In genomic region chr5:3393122-3393963, GRCh38 we compare ENCODE assay signal across 24 cellular contexts.
"Had no signal": no experiment of that assay in that cellular context is flagged by ENCODE, and none has a peak within 500 bp of the region (broad histone marks: within the 10 kb centered on the region; RNA-seq: fewer than 3 reads in every experiment).

No MANE protein-coding gene starts in this region.

- H3K4me3 ChIP-seq: gastroesophageal sphincter, heart right ventricle, left ventricle myocardium inferior, lower lobe of right lung, psoas muscle, skin epidermis, spleen, testis, tibial artery had no signal

- H3K27ac Mint-ChIP-seq: dendritic cell treated with granulocyte-macrophage colony-stimulating factor and Interleukin-4, amounts not matched to agents 40 ng/mL and 50 ng/mL, for 4 days; endodermal cell; memory B cell; natural killer cell; stimulated activated memory B cell treated with anti-CD40 and anti-IgM and Interleukin-4, amounts not matched to agents 10 μg/mL and 1 μg/mL and 100 μg/mL, for 72 hours; type B pancreatic cell had no signal

- H3K4me3 Mint-ChIP-seq: dendritic cell treated with granulocyte-macrophage colony-stimulating factor and Interleukin-4, amounts not matched to agents 40 ng/mL and 50 ng/mL, for 4 days; endodermal cell; memory B cell; natural killer cell; stimulated activated memory B cell treated with anti-CD40 and anti-IgM and Interleukin-4, amounts not matched to agents 10 μg/mL and 1 μg/mL and 100 μg/mL, for 72 hours; type B pancreatic cell had no signal

- H3K27ac ChIP-seq: epithelial cell of prostate, foreskin keratinocyte, gastroesophageal sphincter, heart right ventricle, left ventricle myocardium inferior, lower lobe of right lung, skin epidermis, spleen, testis, tibial artery had no signal

- H3K4me1 ChIP-seq: foreskin keratinocyte, gastroesophageal sphincter, lower lobe of right lung, spleen, testis had no signal

- H3K9me3 Mint-ChIP-seq: dendritic cell treated with granulocyte-macrophage colony-stimulating factor and Interleukin-4, amounts not matched to agents 40 ng/mL and 50 ng/mL, for 4 days; endodermal cell; type B pancreatic cell had no signal

- H3K27me3 Mint-ChIP-seq: dendritic cell treated with granulocyte-macrophage colony-stimulating factor and Interleukin-4, amounts not matched to agents 40 ng/mL and 50 ng/mL, for 4 days; memory B cell; stimulated activated memory B cell treated with anti-CD40 and anti-IgM and Interleukin-4, amounts not matched to agents 10 μg/mL and 1 μg/mL and 100 μg/mL, for 72 hours had no signal

- ATAC-seq: foreskin keratinocyte; gastroesophageal sphincter; left colon; natural killer cell; stimulated activated naive CD8-positive, alpha-beta T cell treated with anti-CD3 and anti-CD28 coated beads, Interleukin-15, Interleukin-2, amounts not matched to agents 100 U/mL and 50 U/mL, for 24 hours had no signal

- H3K36me3 Mint-ChIP-seq: memory B cell; natural killer cell; stimulated activated memory B cell treated with anti-CD40 and anti-IgM and Interleukin-4, amounts not matched to agents 10 μg/mL and 1 μg/mL and 100 μg/mL, for 72 hours; type B pancreatic cell had no signal

- H3K9me3 ChIP-seq: lower lobe of right lung, psoas muscle, testis had no signal

- H3K36me3 ChIP-seq: gastroesophageal sphincter, heart right ventricle, left ventricle myocardium inferior, lower lobe of right lung, spleen, tibial artery had no signal

- H3K27me3 ChIP-seq: foreskin keratinocyte, heart right ventricle, testis, tibial artery had no signal

- H3K4me1 Mint-ChIP-seq: memory B cell; natural killer cell; stimulated activated memory B cell treated with anti-CD40 and anti-IgM and Interleukin-4, amounts not matched to agents 10 μg/mL and 1 μg/mL and 100 μg/mL, for 72 hours had no signal

- DNase-seq: effector CD8-positive, alpha-beta T cell; endodermal cell; foreskin keratinocyte; heart right ventricle; hippocampal formation; kidney glomerular epithelial cell; left colon; left ventricle myocardium inferior; lower lobe of right lung; natural killer cell; psoas muscle; right cardiac atrium; spleen; stimulated activated CD4-positive, alpha-beta T cell treated with anti-CD3 and anti-CD28 coated beads, Interleukin-4, amount 100 ng/mL, for 4 hours; stimulated activated naive CD8-positive, alpha-beta T cell treated with anti-CD3 and anti-CD28 coated beads, Interleukin-15, Interleukin-2, amounts not matched to agents 100 U/mL and 50 U/mL, for 24 hours; testis; tibial artery had no signal
